In the genomic region with DNA sequence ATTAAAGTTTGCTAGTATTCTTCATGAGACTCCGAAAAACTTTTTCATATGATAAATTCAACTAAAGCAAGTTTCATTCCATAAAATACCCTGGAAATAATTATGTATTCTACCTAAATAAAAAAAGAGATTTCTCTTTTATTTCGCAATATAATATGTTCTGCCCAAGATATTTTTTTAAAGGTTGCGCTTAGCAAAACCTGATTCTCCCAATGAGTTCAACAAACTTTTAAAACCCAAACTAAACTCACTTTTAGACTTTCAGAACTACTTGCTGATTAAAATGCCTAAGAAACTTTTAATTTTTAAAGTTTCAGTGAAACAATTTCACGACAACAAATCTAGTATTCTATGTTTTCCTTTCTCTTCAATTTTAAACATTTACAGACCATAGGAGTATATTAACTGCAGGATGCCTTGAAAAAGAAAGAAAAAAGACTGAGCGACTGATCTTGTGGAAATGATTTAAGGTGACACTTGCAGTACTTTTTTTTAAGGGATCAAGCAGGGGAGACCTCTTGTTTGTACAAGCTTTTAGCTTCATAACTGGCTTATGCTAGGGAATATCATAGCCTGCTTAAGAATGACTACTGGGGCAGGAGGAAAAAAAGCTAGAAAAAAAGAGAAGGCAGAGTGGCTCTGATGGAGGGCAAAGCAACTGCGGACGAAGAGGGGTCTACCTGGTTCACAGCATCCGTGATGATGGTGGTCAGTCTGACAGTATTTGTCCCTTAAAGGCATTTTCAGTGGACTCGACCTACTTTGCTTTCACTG, we compare ENCODE assay signal across 9 cellular contexts. TPM values are rescaled to one million over a fixed set of nuclear protein-coding genes. Genes with fewer than 3 reads are reported as not detected.
DNase-seq lines count a peak whose midpoint lies in the region; ATAC-seq and TF ChIP-seq lines count a peak whose summit lies in the region.
"Had no signal": no experiment of that assay in that cellular context is flagged by ENCODE, and none has a peak within 500 bp of the region (broad histone marks: within the 10 kb centered on the region; RNA-seq: fewer than 3 reads in every experiment).

No MANE protein-coding gene starts in this region.

- TF ChIP-seq POLR2A in heart left ventricle (IDR thresholded peaks at IDR 0.05): no peak

- WGBS in heart left ventricle, 4 donors: 55 to 63% (median 59%) methylated on average over 9 of the region's 9 CpGs
- 55 to 57% methylated on average over 9 of the region's 9 CpGs for WGBS in lung, 2 donors
- 59% methylated on average over 9 of the region's 9 CpGs for WGBS in urinary bladder

- H3K27me3 ChIP-seq in heart left ventricle: no peaks in the 10 kb centered on the region
- no peaks in the 10 kb centered on the region for H3K27me3 ChIP-seq in lung (ENCODE audit: control insufficient read depth, insufficient read depth)

- peak overlapping the region in 10 of 12 donors; percentile 88 to 99 (median 94) for H3K27ac ChIP-seq in heart left ventricle
- H3K27ac ChIP-seq in lung (ENCODE audit: low read depth in 1 of 2, low read length in 1 of 2): peak overlapping the region in 1 of 2 donors; percentile 99
- no peak overlapping the region for H3K27ac ChIP-seq in urinary bladder (ENCODE audit: low read depth)

- ATAC-seq in heart left ventricle (no peak), Right ventricle myocardium inferior (no peak), lung (ENCODE audit: insufficient read depth, low FRiP score) (no peak)

- DNase-seq in heart left ventricle: no peak
- no peak for DNase-seq in Right ventricle myocardium inferior (ENCODE audit: missing footprints)
- DNase-seq in astrocyte of the spinal cord (ENCODE audit: low read depth, low spot score): no peak
- no peak for DNase-seq in lung (ENCODE audit: low spot score)
- DNase-seq in LoVo (ENCODE audit: low spot score): no peak
- DNase-seq in COLO668 (lab: John Stamatoyannopoulos, UW; ENCODE audit: unreplicated experiment): no peak
- no peak for DNase-seq in activated effector memory CD4-positive, alpha-beta T cell treated with Interleukin-2 at 50 U/mL for 16 hours
- DNase-seq: SHP77 treated with DMSO at 0.1 percent for 48 hours had no signal

- H3K9me3 ChIP-seq in heart left ventricle (no peaks in the 10 kb centered on the region), lung (ENCODE audit: control insufficient read depth in 2 of 2, insufficient read depth in 1 of 2, low read length in 1 of 2) (no peaks in the 10 kb centered on the region)

- intact Hi-C loops in heart left ventricle (cut with DNase I): loop anchor here in 8 of 10 donors (5.0 to 10.0 kb wide), 7 partner anchors 44 to 264 kb away; partner anchors contain the start of genes ARF5 (in 5 of the 8), GCC1 (in 5 of the 8) and SND1 (in 4 of the 8)
- intact Hi-C loops in Right ventricle myocardium inferior (cut with DNase I): loop anchor here (10.0 kb wide), 1 partner anchor 46 kb away; no protein-coding TSS in a partner anchor

- peak overlapping the region; percentile 76 to 99 (median 90) for H3K4me3 ChIP-seq in heart left ventricle
- H3K4me3 ChIP-seq in astrocyte of the spinal cord (ENCODE audit: low read depth, low read length): peak overlapping the region; percentile 80
- H3K4me3 ChIP-seq in lung: peak overlapping the region; percentile 96
- H3K4me3 ChIP-seq in urinary bladder (ENCODE audit: low read depth, low read length): peak overlapping the region; percentile 97

- in situ Hi-C loops in astrocyte of the spinal cord (cut with HindIII; ENCODE audit: low sequenced_read_pairs): no loop called here

- H3K4me1 ChIP-seq in heart left ventricle (peaks cover 0 to 62% (median 22%) of the 10 kb centered on the region in 12 donors), lung (ENCODE audit: control insufficient read depth in 2 of 2, insufficient read depth in 2 of 2, low read length in 2 of 2) (peaks cover 0 to 15% of the 10 kb centered on the region in 2 donors), urinary bladder (ENCODE audit: insufficient read depth) (no peaks in the 10 kb centered on the region)

- TF ChIP-seq CTCF in heart left ventricle (IDR thresholded peaks at IDR 0.05) (no peak), astrocyte of the spinal cord (IDR thresholded peaks at IDR 0.05; ENCODE audit: low read depth, low read length) (no peak), lung (IDR thresholded peaks at IDR 0.05; ENCODE audit: control extremely low read depth, extremely low read depth) (no peak)

- H3K36me3 ChIP-seq in heart left ventricle: peaks cover 0 to 46% (median 32%) of the 10 kb centered on the region in 9 donors
- peaks cover 2 to 6% of the 10 kb centered on the region in 2 donors for H3K36me3 ChIP-seq in lung (ENCODE audit: control insufficient read depth in 2 of 2, insufficient read depth in 2 of 2, low read length in 2 of 2)
- no peaks in the 10 kb centered on the region for H3K36me3 ChIP-seq in urinary bladder (ENCODE audit: insufficient read depth)

RNA-seq across cellular contexts. Expression of gene ZNF800, which starts 1.5 kb away (rescaled TPM):
- total RNA-seq in heart left ventricle (10 to 100 TPM; 20.3 to 34.7 (median 22.9) TPM), Right ventricle myocardium inferior (20.1 TPM), lung (10 to 100 TPM; 32.5 to 34.8 TPM), urinary bladder (42.5 TPM)
- polyA plus RNA-seq in heart left ventricle (1 to 10 TPM; 4.2 to 7.4 TPM), lung (1 to 10 TPM; 7.7 to 8.7 TPM), urinary bladder (9.8 TPM)
